In the genomic region with DNA sequence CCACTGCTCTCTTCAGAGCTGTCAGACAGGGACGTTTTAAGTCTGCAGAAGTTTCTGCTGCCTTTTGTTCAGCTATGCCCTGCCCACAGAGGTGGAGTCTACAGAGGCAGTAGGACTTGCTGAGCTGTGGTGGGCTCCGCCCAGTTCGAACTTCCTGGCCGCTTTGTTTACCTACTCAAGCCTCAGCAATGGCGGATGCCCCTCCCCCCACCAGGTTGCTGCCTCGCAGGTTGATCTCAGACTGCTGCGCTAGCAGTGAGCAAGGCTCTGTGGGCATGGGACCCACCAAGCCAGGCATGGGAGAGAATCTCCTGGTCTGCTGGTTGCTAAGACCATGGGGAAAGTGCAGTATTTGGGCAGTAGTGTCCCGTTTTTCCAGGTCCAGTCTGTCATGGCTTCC, we compare ENCODE assay signal across 17 cellular contexts. TPM values are rescaled to one million over a fixed set of nuclear protein-coding genes. Genes with fewer than 3 reads are reported as not detected.
"Had no signal": no experiment of that assay in that cellular context is flagged by ENCODE, and none has a peak within 500 bp of the region (broad histone marks: within the 10 kb centered on the region; RNA-seq: fewer than 3 reads in every experiment).

No MANE protein-coding gene starts in this region.

RNA-seq across cellular contexts. Expression of a gene that starts 17.5 kb away (rescaled TPM):
- total RNA-seq: activated B cell treated with CpG ODN at 0.5 μM for 24 hours; activated CD4-positive, alpha-beta T cell treated with anti-CD3 and anti-CD28 coated beads, Interleukin-2, amount 10 ng/mL, durations not matched to agents 24 days and 14 days; activated CD8-positive, alpha-beta T cell treated with anti-CD3 and anti-CD28 coated beads for 36 hours; activated naive CD4-positive, alpha-beta T cell treated with anti-CD3 and anti-CD28 coated beads for 36 hours; activated T-cell treated with anti-CD3 and anti-CD28 coated beads, Interleukin-2, amount 50 U/mL, for 72 hours; activated T-helper 1 cell treated with anti-CD3 and anti-CD28 coated beads, Interleukin-12 subunit alpha, Interleukin-12 subunit beta, Interleukin-2, Interleukin-4 antibody, amounts not matched to agents 30 ng/mL and 10 ng/mL and 1 ng/mL, durations not matched to agents 14 hours and 24 hours and 36 hours; activated T-helper 17 cell treated with anti-CD3 and anti-CD28 coated beads, Interleukin-2, amount 50 U/mL, for 72 hours; ascending aorta; bronchial epithelial cell; cardiac muscle cell; chondrocyte; T-helper 1 cell treated with Interleukin-12 subunit alpha and Interleukin-12 subunit beta and Interleukin-4 antibody, amounts not matched to agents 30 ng/mL and 1 ng/mL, for 36 hours; T-helper 17 cell; T-helper 2 cell treated with Interferon-gamma antibody and Interleukin-4, amounts not matched to agents 100 ng/mL and 5 ng/mL, for 36 hours had no signal
- polyA plus RNA-seq: cardiac muscle cell had no signal

RNA-seq across cellular contexts. Expression of a gene that starts 51.8 kb away (rescaled TPM):
- total RNA-seq: activated B cell treated with CpG ODN at 0.5 μM for 24 hours; activated CD4-positive, alpha-beta T cell treated with anti-CD3 and anti-CD28 coated beads, Interleukin-2, amount 10 ng/mL, durations not matched to agents 24 days and 14 days; activated CD8-positive, alpha-beta memory T cell treated with anti-CD3 and anti-CD28 coated beads for 36 hours; activated CD8-positive, alpha-beta T cell treated with anti-CD3 and anti-CD28 coated beads for 36 hours; activated naive CD4-positive, alpha-beta T cell treated with anti-CD3 and anti-CD28 coated beads for 36 hours; activated naive CD8-positive, alpha-beta T cell treated with anti-CD3 and anti-CD28 coated beads, Interleukin-2, amount 10 ng/mL, durations not matched to agents 7 days and 5 days; activated T-cell treated with anti-CD3 and anti-CD28 coated beads, Interleukin-2, amount 50 U/mL, for 4 hours; activated T-cell treated with anti-CD3 and anti-CD28 coated beads, Interleukin-2, amount 50 U/mL, for 72 hours; activated T-helper 1 cell treated with anti-CD3 and anti-CD28 coated beads, Interleukin-12 subunit alpha, Interleukin-12 subunit beta, Interleukin-2, Interleukin-4 antibody, amounts not matched to agents 30 ng/mL and 10 ng/mL and 1 ng/mL, durations not matched to agents 14 hours and 24 hours and 36 hours; activated T-helper 17 cell treated with anti-CD3 and anti-CD28 coated beads, Interleukin-2, amount 50 U/mL, for 72 hours; ascending aorta; bronchial epithelial cell; cardiac muscle cell; chondrocyte; T-helper 1 cell treated with Interleukin-12 subunit alpha and Interleukin-12 subunit beta and Interleukin-4 antibody, amounts not matched to agents 30 ng/mL and 1 ng/mL, for 36 hours; T-helper 17 cell; T-helper 2 cell treated with Interferon-gamma antibody and Interleukin-4, amounts not matched to agents 100 ng/mL and 5 ng/mL, for 36 hours had no signal
- polyA plus RNA-seq: cardiac muscle cell had no signal
